ENCODE assay signal across 34 cellular contexts in the genomic region with DNA sequence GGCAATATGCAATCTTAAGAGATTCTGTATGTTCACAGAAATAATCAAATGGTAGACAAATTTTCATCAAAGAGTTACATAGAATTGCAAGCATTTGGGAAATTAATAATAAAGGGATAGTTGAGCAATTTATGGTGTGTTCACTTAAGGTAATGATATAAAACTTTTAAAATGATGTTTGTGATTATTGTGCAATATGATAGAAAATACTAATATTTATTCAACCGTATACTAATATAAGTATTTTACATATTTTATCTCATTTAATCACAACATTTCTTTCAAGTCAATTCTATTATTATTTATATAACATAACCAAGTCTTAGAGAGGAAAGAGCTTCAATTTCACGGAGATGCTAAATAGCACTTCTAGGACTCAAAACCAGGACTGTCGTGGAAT.
"Had no signal": no experiment of that assay in that cellular context is flagged by ENCODE, and none has a peak within 500 bp of the region (broad histone marks: within the 10 kb centered on the region; RNA-seq: fewer than 3 reads in every experiment).

No MANE protein-coding gene starts in this region.

- H3K36me3 ChIP-seq: ascending aorta, cardiac muscle cell had no signal

- H3K36me3 Mint-ChIP-seq: activated CD4-positive, alpha-beta memory T cell treated with anti-CD3 and anti-CD28 coated beads for 36 hours; activated naive CD4-positive, alpha-beta T cell treated with anti-CD3 and anti-CD28 coated beads, Interleukin-2, amount 10 ng/mL, durations not matched to agents 7 days and 5 days; activated naive CD4-positive, alpha-beta T cell treated with anti-CD3 and anti-CD28 coated beads, Interleukin-2, amount 50 U/mL, for 24 hours; activated naive CD8-positive, alpha-beta T cell; activated naive CD8-positive, alpha-beta T cell treated with anti-CD3 and anti-CD28 coated beads, Interleukin-2, amount 10 ng/mL, durations not matched to agents 7 days and 5 days; brain had no signal

- ATAC-seq: activated CD8-positive, alpha-beta T cell treated with anti-CD3 and anti-CD28 coated beads for 36 hours; activated naive CD8-positive, alpha-beta T cell treated with anti-CD3 and anti-CD28 coated beads, Interleukin-2, amount 50 U/mL, for 24 hours; T-helper 17 cell had no signal

- H3K9me3 Mint-ChIP-seq: activated CD4-positive, alpha-beta T cell treated with anti-CD3 and anti-CD28 coated beads, Interleukin-2, amount 10 ng/mL, durations not matched to agents 24 days and 14 days; activated naive CD4-positive, alpha-beta T cell treated with anti-CD3 and anti-CD28 coated beads, Interleukin-2, amount 10 ng/mL, durations not matched to agents 7 days and 5 days; activated naive CD8-positive, alpha-beta T cell treated with anti-CD3 and anti-CD28 coated beads, Interleukin-2, amount 10 ng/mL, durations not matched to agents 7 days and 5 days; activated naive CD8-positive, alpha-beta T cell treated with anti-CD3 and anti-CD28 coated beads, Interleukin-2, amount 50 U/mL, for 24 hours; activated T-cell treated with anti-CD3 and anti-CD28 coated beads, Interleukin-2, amount 50 U/mL, for 24 hours; brain had no signal

- H3K27ac ChIP-seq: ascending aorta, cardiac muscle cell, VCaP had no signal

- FAIRE-seq: bronchial epithelial cell, TTC549 had no signal

- H3K27me3 ChIP-seq: ascending aorta had no signal

- H3K9me3 ChIP-seq: ascending aorta had no signal

- H3K4me3 ChIP-seq: ascending aorta, cardiac muscle cell had no signal

- H3K27me3 Mint-ChIP-seq: activated B cell treated with CpG ODN at 0.5 μM for 24 hours; activated CD4-positive, alpha-beta memory T cell treated with anti-CD3 and anti-CD28 coated beads for 36 hours; activated CD4-positive, alpha-beta T cell treated with anti-CD3 and anti-CD28 coated beads, Interleukin-2, amount 10 ng/mL, durations not matched to agents 24 days and 14 days; activated CD8-positive, alpha-beta T cell treated with anti-CD3 and anti-CD28 coated beads for 36 hours; activated naive CD4-positive, alpha-beta T cell treated with anti-CD3 and anti-CD28 coated beads, Interleukin-2, amount 10 ng/mL, durations not matched to agents 7 days and 5 days; activated naive CD8-positive, alpha-beta T cell; activated naive CD8-positive, alpha-beta T cell treated with anti-CD3 and anti-CD28 coated beads, Interleukin-2, amount 10 ng/mL, durations not matched to agents 7 days and 5 days; activated naive CD8-positive, alpha-beta T cell treated with anti-CD3 and anti-CD28 coated beads, Interleukin-2, amount 50 U/mL, for 24 hours; activated T-cell treated with anti-CD3 and anti-CD28 coated beads, Interleukin-2, amount 50 U/mL, for 24 hours; central memory CD8-positive, alpha-beta T cell; T-helper 17 cell had no signal

- H3K4me3 Mint-ChIP-seq: activated B cell treated with CpG ODN at 0.5 μM for 24 hours; activated CD4-positive, alpha-beta memory T cell treated with anti-CD3 and anti-CD28 coated beads for 36 hours; activated CD4-positive, alpha-beta T cell treated with anti-CD3 and anti-CD28 coated beads, Interleukin-2, amount 10 ng/mL, durations not matched to agents 24 days and 14 days; activated CD8-positive, alpha-beta T cell treated with anti-CD3 and anti-CD28 coated beads for 36 hours; activated naive CD4-positive, alpha-beta T cell treated with anti-CD3 and anti-CD28 coated beads, Interleukin-2, amount 10 ng/mL, durations not matched to agents 7 days and 5 days; activated naive CD4-positive, alpha-beta T cell treated with anti-CD3 and anti-CD28 coated beads, Interleukin-2, amount 50 U/mL, for 24 hours; activated naive CD8-positive, alpha-beta T cell; activated naive CD8-positive, alpha-beta T cell treated with anti-CD3 and anti-CD28 coated beads, Interleukin-2, amount 10 ng/mL, durations not matched to agents 7 days and 5 days; activated naive CD8-positive, alpha-beta T cell treated with anti-CD3 and anti-CD28 coated beads, Interleukin-2, amount 50 U/mL, for 24 hours; activated T-cell treated with anti-CD3 and anti-CD28 coated beads, Interleukin-2, amount 50 U/mL, for 24 hours; brain; central memory CD8-positive, alpha-beta T cell; T-helper 17 cell had no signal

- H3K4me1 ChIP-seq: ascending aorta had no signal

- DNase-seq: activated B cell treated with CpG ODN at 0.5 μM for 24 hours; activated CD4-positive, alpha-beta memory T cell treated with anti-CD3 and anti-CD28 coated beads for 36 hours; activated CD4-positive, alpha-beta T cell treated with anti-CD3 and anti-CD28 coated beads for 4 hours; activated CD4-positive, alpha-beta T cell treated with anti-CD3 and anti-CD28 coated beads, Interleukin-2, amount 10 ng/mL, durations not matched to agents 24 days and 14 days; activated CD4-positive, alpha-beta T cell treated with anti-CD3 and anti-CD28 coated beads, Interleukin-2, amount 50 U/mL, for 1 hour; activated CD4-positive, alpha-beta T cell treated with anti-CD3 and anti-CD28 coated beads, Interleukin-2, amount 50 U/mL, for 4 hours; activated CD4-positive, CD25-positive, alpha-beta regulatory T cell treated with anti-CD3 and anti-CD28 coated beads, Interleukin-2, amount 50 U/mL, for 72 hours; activated CD8-positive, alpha-beta memory T cell treated with anti-CD3 and anti-CD28 coated beads, Interleukin-2, amount 50 U/mL, for 4 hours; activated CD8-positive, alpha-beta T cell treated with anti-CD3 and anti-CD28 coated beads for 36 hours; activated effector memory CD4-positive, alpha-beta T cell treated with Interleukin-2 at 50 U/mL for 16 hours; activated gamma-delta T cell; activated naive CD4-positive, alpha-beta T cell treated with anti-CD3 and anti-CD28 coated beads, Interleukin-2, amount 10 ng/mL, durations not matched to agents 7 days and 5 days; activated naive CD4-positive, alpha-beta T cell treated with Interleukin-2 at 50 U/mL for 16 hours; activated naive CD8-positive, alpha-beta T cell treated with anti-CD3 and anti-CD28 coated beads, Interleukin-2, amount 10 ng/mL, durations not matched to agents 7 days and 5 days; activated naive CD8-positive, alpha-beta T cell treated with anti-CD3 and anti-CD28 coated beads, Interleukin-2, amount 50 U/mL, for 24 hours; activated T-cell treated with anti-CD3 and anti-CD28 coated beads for 4 hours; activated T-cell treated with anti-CD3 and anti-CD28 coated beads, Interleukin-2, amount 50 U/mL, for 24 hours; activated T-cell treated with anti-CD3 and anti-CD28 coated beads, Interleukin-2, amount 50 U/mL, for 48 hours; amygdala; anterior cingulate cortex; caudate nucleus; cerebellar nuclear complex; T-helper 17 cell; T-helper 9 cell had no signal

- H3K27ac Mint-ChIP-seq: activated B cell treated with CpG ODN at 0.5 μM for 24 hours; activated CD4-positive, alpha-beta memory T cell treated with anti-CD3 and anti-CD28 coated beads for 36 hours; activated CD4-positive, alpha-beta T cell treated with anti-CD3 and anti-CD28 coated beads, Interleukin-2, amount 10 ng/mL, durations not matched to agents 24 days and 14 days; activated CD8-positive, alpha-beta T cell treated with anti-CD3 and anti-CD28 coated beads for 36 hours; activated naive CD4-positive, alpha-beta T cell treated with anti-CD3 and anti-CD28 coated beads, Interleukin-2, amount 10 ng/mL, durations not matched to agents 7 days and 5 days; activated naive CD4-positive, alpha-beta T cell treated with anti-CD3 and anti-CD28 coated beads, Interleukin-2, amount 50 U/mL, for 24 hours; activated naive CD8-positive, alpha-beta T cell; activated naive CD8-positive, alpha-beta T cell treated with anti-CD3 and anti-CD28 coated beads, Interleukin-2, amount 10 ng/mL, durations not matched to agents 7 days and 5 days; activated naive CD8-positive, alpha-beta T cell treated with anti-CD3 and anti-CD28 coated beads, Interleukin-2, amount 50 U/mL, for 24 hours; activated T-cell treated with anti-CD3 and anti-CD28 coated beads, Interleukin-2, amount 50 U/mL, for 24 hours; activated T-helper 2 cell treated with anti-CD3 and anti-CD28 coated beads, Interferon-gamma antibody, Interleukin-2, Interleukin-4, amounts not matched to agents 10 μg/mL and 5 μg/mL and 100 μg/mL, durations not matched to agents 14 hours and 24 hours and 36 hours; brain; T-helper 17 cell had no signal

- H3K4me1 Mint-ChIP-seq: activated B cell treated with CpG ODN at 0.5 μM for 24 hours; activated CD4-positive, alpha-beta T cell treated with anti-CD3 and anti-CD28 coated beads, Interleukin-2, amount 10 ng/mL, durations not matched to agents 24 days and 14 days; activated naive CD4-positive, alpha-beta T cell treated with anti-CD3 and anti-CD28 coated beads, Interleukin-2, amount 10 ng/mL, durations not matched to agents 7 days and 5 days; activated naive CD4-positive, alpha-beta T cell treated with anti-CD3 and anti-CD28 coated beads, Interleukin-2, amount 50 U/mL, for 24 hours; activated naive CD8-positive, alpha-beta T cell treated with anti-CD3 and anti-CD28 coated beads, Interleukin-2, amount 10 ng/mL, durations not matched to agents 7 days and 5 days; activated naive CD8-positive, alpha-beta T cell treated with anti-CD3 and anti-CD28 coated beads, Interleukin-2, amount 50 U/mL, for 24 hours; brain; central memory CD8-positive, alpha-beta T cell; T-helper 17 cell had no signal
